ENCODE assay signal across 30 cellular contexts in genomic region chr9:132560604-132561304, GRCh38. TPM values are rescaled to one million over a fixed set of nuclear protein-coding genes. Genes with fewer than 3 reads are reported as not detected.
DNase-seq lines count a peak whose midpoint lies in the region; ATAC-seq and TF ChIP-seq lines count a peak whose summit lies in the region.
"Had no signal": no experiment of that assay in that cellular context is flagged by ENCODE, and none has a peak within 500 bp of the region (broad histone marks: within the 10 kb centered on the region; RNA-seq: fewer than 3 reads in every experiment).

No MANE protein-coding gene starts in this region.

- no peak overlapping the region for H3K9ac ChIP-seq in SK-N-SH
- H3K9ac ChIP-seq: BLaER1 had no signal

- POLR2A ChIA-PET in SK-N-SH (lab: Yijun Ruan, JAX): interaction anchor here (1.5 kb wide), 1 partner anchor 10 kb away, joined by 3 read pairs; no protein-coding TSS in a partner anchor
- POLR2A ChIA-PET in activated CD4-positive, alpha-beta T cell treated with anti-CD3 and anti-CD28 coated beads for 36 hours (lab: Charles Lee): no interaction called here
- POLR2A ChIA-PET in activated CD8-positive, alpha-beta T cell treated with anti-CD3 and anti-CD28 coated beads, Interleukin-2, amount 10 ng/mL, durations not matched to agents 7 days and 5 days (lab: Charles Lee): no interaction called here

- TF ChIP-seq CTCF in SK-N-SH (IDR thresholded peaks at IDR 0.05) (no peak), WERI-Rb-1 (IDR thresholded peaks at IDR 0.05; ENCODE audit: low read depth, low read length) (no peak)

- 54% methylated on average over 13 of the region's 14 CpGs for WGBS in SK-N-SH (ENCODE audit: low lambda C conversion rate)
- WGBS in right cardiac atrium: 30% methylated on average over 14 of the region's 14 CpGs

- CTCF ChIA-PET in SK-N-SH (lab: Yijun Ruan, JAX): interaction anchor here (0.7 to 3.4 kb wide), 9 partner anchors 14 to 580 kb away, joined by 3 to 25 read pairs (median 6); no protein-coding TSS in a partner anchor
- CTCF ChIA-PET in activated CD4-positive, alpha-beta T cell treated with anti-CD3 and anti-CD28 coated beads for 36 hours (lab: Charles Lee): interaction anchor here (0.6 to 0.7 kb wide), 2 partner anchors 14 to 128 kb away, joined by 3 to 5 read pairs; no protein-coding TSS in a partner anchor
- CTCF ChIA-PET in activated CD8-positive, alpha-beta T cell treated with anti-CD3 and anti-CD28 coated beads, Interleukin-2, amount 10 ng/mL, durations not matched to agents 7 days and 5 days (lab: Charles Lee): no interaction called here

- peak overlapping the region in 1 of 2 experiments; percentile 34; a peak in 2 of 4 replicates for H3K27ac ChIP-seq in SK-N-SH (ENCODE audit: low read depth in 2 of 2, low read length in 1 of 2)
- H3K27ac ChIP-seq in WERI-Rb-1: peak overlapping the region; percentile 79
- no peak overlapping the region for H3K27ac ChIP-seq in right cardiac atrium (ENCODE audit: low read length)
- H3K27ac ChIP-seq: ascending aorta, BLaER1, foreskin keratinocyte, sigmoid colon had no signal

- ATAC-seq in SK-N-SH treated with all-trans-retinoic acid at 6 μM for 48 hours (no peak), right cardiac atrium (peak; percentile 38 to 66), HG02840 (IDR thresholded peaks at IDR 0.05; ENCODE audit: low FRiP score, unreplicated experiment) (no peak)
- ATAC-seq in stimulated activated naive B cell treated with anti-CD40 and anti-IgM and Interleukin-4, amounts not matched to agents 10 μg/mL and 1 μg/mL and 100 μg/mL, for 72 hours (replicated peaks): no peak
- ATAC-seq in activated CD4-positive, alpha-beta T cell treated with anti-CD3 and anti-CD28 coated beads for 36 hours: no peak
- ATAC-seq in activated CD8-positive, alpha-beta T cell treated with anti-CD3 and anti-CD28 coated beads, Interleukin-2, amount 10 ng/mL, durations not matched to agents 7 days and 5 days: no peak
- ATAC-seq: foreskin keratinocyte, T-cell had no signal

- H3K27ac Mint-ChIP-seq in stimulated activated naive B cell treated with anti-CD40 and anti-IgM and Interleukin-4, amounts not matched to agents 10 μg/mL and 1 μg/mL and 100 μg/mL, for 72 hours: peak overlapping the region; percentile 10
- no peak overlapping the region for H3K27ac Mint-ChIP-seq in activated CD4-positive, alpha-beta T cell treated with anti-CD3 and anti-CD28 coated beads for 36 hours
- no peak overlapping the region for H3K27ac Mint-ChIP-seq in activated CD8-positive, alpha-beta T cell treated with anti-CD3 and anti-CD28 coated beads, Interleukin-2, amount 10 ng/mL, durations not matched to agents 7 days and 5 days
- H3K27ac Mint-ChIP-seq: GM23338, memory B cell, T-cell had no signal

- no peak overlapping the region for H3K4me3 Mint-ChIP-seq in stimulated activated naive B cell treated with anti-CD40 and anti-IgM and Interleukin-4, amounts not matched to agents 10 μg/mL and 1 μg/mL and 100 μg/mL, for 72 hours
- H3K4me3 Mint-ChIP-seq in activated CD4-positive, alpha-beta T cell treated with anti-CD3 and anti-CD28 coated beads for 36 hours: no peak overlapping the region
- no peak overlapping the region for H3K4me3 Mint-ChIP-seq in activated CD8-positive, alpha-beta T cell treated with anti-CD3 and anti-CD28 coated beads, Interleukin-2, amount 10 ng/mL, durations not matched to agents 7 days and 5 days
- H3K4me3 Mint-ChIP-seq: GM23338, memory B cell, T-cell had no signal

- H3F3A ChIP-seq in SK-N-SH (replicated peaks; ENCODE audit: insufficient read depth): no peaks in the 10 kb centered on the region

- no peak for TF ChIP-seq RAD21 in SK-N-SH (IDR thresholded peaks at IDR 0.05; ENCODE audit: low read length)

- H3K27me3 Mint-ChIP-seq in stimulated activated naive B cell treated with anti-CD40 and anti-IgM and Interleukin-4, amounts not matched to agents 10 μg/mL and 1 μg/mL and 100 μg/mL, for 72 hours: peaks cover 11 to 38% of the 10 kb centered on the region in 2 donors
- peaks cover 23% of the 10 kb centered on the region for H3K27me3 Mint-ChIP-seq in activated CD4-positive, alpha-beta T cell treated with anti-CD3 and anti-CD28 coated beads for 36 hours
- peaks cover 36% of the 10 kb centered on the region for H3K27me3 Mint-ChIP-seq in activated CD8-positive, alpha-beta T cell treated with anti-CD3 and anti-CD28 coated beads, Interleukin-2, amount 10 ng/mL, durations not matched to agents 7 days and 5 days (ENCODE audit: low read depth)

- H3K4me1 ChIP-seq in SK-N-SH (ENCODE audit: control insufficient read depth in 1 of 2, insufficient read depth in 2 of 2, low read depth in 1 of 2, low read length in 1 of 2) (peaks cover 0 to 16% of the 10 kb centered on the region in 2 experiments; a peak in 1 of 4 replicates), right cardiac atrium (ENCODE audit: control insufficient read depth, insufficient read depth, low read length) (no peaks in the 10 kb centered on the region)
- H3K4me1 ChIP-seq: ascending aorta, Caco-2, foreskin keratinocyte, sigmoid colon had no signal

- H3K4me3 ChIP-seq in SK-N-SH (ENCODE audit: low read depth in 2 of 2, low read length in 1 of 2) (no peak overlapping the region), WERI-Rb-1 (ENCODE audit: low read depth, low read length) (peak overlapping the region; percentile 27), right cardiac atrium (ENCODE audit: low read length) (no peak overlapping the region)
- H3K4me3 ChIP-seq: ascending aorta, BLaER1, GM23338, sigmoid colon had no signal

- no peak overlapping the region for H3K4me2 ChIP-seq in SK-N-SH
- H3K4me2 ChIP-seq: BLaER1, GM23338 had no signal

- no peak overlapping the region for H2AFZ ChIP-seq in SK-N-SH (ENCODE audit: low read depth)
- H2AFZ ChIP-seq: GM23338 had no signal

- no peaks in the 10 kb centered on the region for H3K9me3 Mint-ChIP-seq in stimulated activated naive B cell treated with anti-CD40 and anti-IgM and Interleukin-4, amounts not matched to agents 10 μg/mL and 1 μg/mL and 100 μg/mL, for 72 hours
- H3K9me3 Mint-ChIP-seq in activated CD4-positive, alpha-beta T cell treated with anti-CD3 and anti-CD28 coated beads for 36 hours (ENCODE audit: low read depth): no peaks in the 10 kb centered on the region
- no peaks in the 10 kb centered on the region for H3K9me3 Mint-ChIP-seq in activated CD8-positive, alpha-beta T cell treated with anti-CD3 and anti-CD28 coated beads, Interleukin-2, amount 10 ng/mL, durations not matched to agents 7 days and 5 days (ENCODE audit: insufficient read depth)
- H3K9me3 Mint-ChIP-seq: memory B cell had no signal

- TF ChIP-seq EP300 in SK-N-SH (IDR thresholded peaks at IDR 0.05; ENCODE audit: borderline replicate concordance in 1 of 2, low read depth in 1 of 2, low read length in 1 of 2): no peak

- H3K36me3 ChIP-seq in SK-N-SH (replicated peaks in 1 of 2; ENCODE audit: control insufficient read depth in 1 of 2, insufficient read depth in 2 of 2, low read length in 1 of 2) (no peaks in the 10 kb centered on the region), WERI-Rb-1 (no peaks in the 10 kb centered on the region)
- H3K36me3 ChIP-seq: ascending aorta, BLaER1, sigmoid colon had no signal

- H3K27me3 ChIP-seq in SK-N-SH (ENCODE audit: insufficient read depth) (no peaks in the 10 kb centered on the region; the same call in 1 of the 2 replicates), WERI-Rb-1 (ENCODE audit: insufficient read depth, low read depth, severe bottlenecking) (no peaks in the 10 kb centered on the region), right cardiac atrium (ENCODE audit: control insufficient read depth, insufficient read depth) (no peaks in the 10 kb centered on the region)
- H3K27me3 ChIP-seq: ascending aorta, BLaER1 had no signal

- no peaks in the 10 kb centered on the region for H3K36me3 Mint-ChIP-seq in stimulated activated naive B cell treated with anti-CD40 and anti-IgM and Interleukin-4, amounts not matched to agents 10 μg/mL and 1 μg/mL and 100 μg/mL, for 72 hours
- no peaks in the 10 kb centered on the region for H3K36me3 Mint-ChIP-seq in activated CD4-positive, alpha-beta T cell treated with anti-CD3 and anti-CD28 coated beads for 36 hours (ENCODE audit: low read depth)
- no peaks in the 10 kb centered on the region for H3K36me3 Mint-ChIP-seq in activated CD8-positive, alpha-beta T cell treated with anti-CD3 and anti-CD28 coated beads, Interleukin-2, amount 10 ng/mL, durations not matched to agents 7 days and 5 days (ENCODE audit: low read depth)

- no peaks in the 10 kb centered on the region for H3K4me1 Mint-ChIP-seq in stimulated activated naive B cell treated with anti-CD40 and anti-IgM and Interleukin-4, amounts not matched to agents 10 μg/mL and 1 μg/mL and 100 μg/mL, for 72 hours
- H3K4me1 Mint-ChIP-seq in activated CD4-positive, alpha-beta T cell treated with anti-CD3 and anti-CD28 coated beads for 36 hours: no peaks in the 10 kb centered on the region
- peaks cover 3% of the 10 kb centered on the region for H3K4me1 Mint-ChIP-seq in activated CD8-positive, alpha-beta T cell treated with anti-CD3 and anti-CD28 coated beads, Interleukin-2, amount 10 ng/mL, durations not matched to agents 7 days and 5 days (ENCODE audit: low read depth)
- H3K4me1 Mint-ChIP-seq: memory B cell, T-cell had no signal

- H3K79me2 ChIP-seq in SK-N-SH (ENCODE audit: insufficient read depth): no peaks in the 10 kb centered on the region

- H4K20me1 ChIP-seq in SK-N-SH (ENCODE audit: insufficient read depth): no peaks in the 10 kb centered on the region
- H4K20me1 ChIP-seq: BLaER1 had no signal

- DNase-seq in SK-N-SH: peak; percentile 47
- DNase-seq in WERI-Rb-1: peak; percentile 90
- no peak for DNase-seq in right cardiac atrium
- no peak for DNase-seq in stimulated activated naive B cell treated with anti-CD40 and anti-IgM and Interleukin-4, amounts not matched to agents 10 μg/mL and 1 μg/mL and 100 μg/mL, for 72 hours
- DNase-seq in activated CD4-positive, alpha-beta T cell treated with anti-CD3 and anti-CD28 coated beads for 36 hours: no peak
- no peak for DNase-seq in activated CD8-positive, alpha-beta T cell treated with anti-CD3 and anti-CD28 coated beads, Interleukin-2, amount 10 ng/mL, durations not matched to agents 7 days and 5 days
- DNase-seq: ACHN; activated CD4-positive, alpha-beta T cell treated with anti-CD3 and anti-CD28 coated beads for 4 hours; activated naive CD4-positive, alpha-beta T cell treated with anti-CD3 and anti-CD28 coated beads, Interleukin-2, amount 50 U/mL, for 16 hours; Caco-2; effector memory CD4-positive, alpha-beta T cell; foreskin keratinocyte; islet precursor cell; KBM-7; NCI-H187 treated with DMSO at 0.1 percent for 48 hours; NCI-H774; SHP77; sigmoid colon; T-cell had no signal

- no peaks in the 10 kb centered on the region for H3K9me2 ChIP-seq in SK-N-SH

- H3K9me3 ChIP-seq in SK-N-SH (no peaks in the 10 kb centered on the region), WERI-Rb-1 (ENCODE audit: severe bottlenecking) (peaks cover 4% of the 10 kb centered on the region), right cardiac atrium (ENCODE audit: control insufficient read depth, low read length) (no peaks in the 10 kb centered on the region)
- H3K9me3 ChIP-seq: ascending aorta, Caco-2, sigmoid colon had no signal

- intact Hi-C loops in right cardiac atrium (cut with DNase I): loop anchor here in 1 of 4 donors (10.0 kb wide), 1 partner anchor 46 kb away; no protein-coding TSS in a partner anchor
- intact Hi-C loops in activated CD4-positive, alpha-beta T cell treated with anti-CD3 and anti-CD28 coated beads for 36 hours (cut with DNase I, micrococcal nuclease): no loop called here

RNA-seq across cellular contexts. Expression of gene BARHL1, which starts 21.7 kb away (rescaled TPM):
- not detected in 2 replicates for polyA plus RNA-seq in SK-N-SH (2012; rRNA removed)
- polyA plus RNA-seq in SK-N-SH (2012; cell fraction: cytosol; rRNA removed): not detected in 2 replicates
- not detected in 2 replicates for polyA plus RNA-seq in SK-N-SH (2012; cell fraction: nucleus; rRNA removed)
- total RNA-seq in right cardiac atrium: not detected
- polyA plus RNA-seq in right cardiac atrium: not detected
- not detected for total RNA-seq in activated CD4-positive, alpha-beta T cell treated with anti-CD3 and anti-CD28 coated beads for 36 hours
- total RNA-seq in activated CD8-positive, alpha-beta T cell treated with anti-CD3 and anti-CD28 coated beads, Interleukin-2, amount 10 ng/mL, durations not matched to agents 7 days and 5 days: not detected
- total RNA-seq: ascending aorta, Caco-2, foreskin keratinocyte, GM23338, HT1080, myocyte, osteocyte, sigmoid colon, T-cell, urinary bladder had no signal
- polyA plus RNA-seq: esophagus, foreskin keratinocyte, GM23338, sigmoid colon, urinary bladder had no signal

Comparison
In these comparisons a context has a peak if more than half of its experiments do, and no peak if none do; other contexts are left out.
1. DNase-seq: peak in SK-N-SH (single experiment) and WERI-Rb-1 (single experiment); none in right cardiac atrium (0 of 3), stimulated activated naive B cell treated with anti-CD40 and anti-IgM and Interleukin-4, amounts not matched to agents 10 μg/mL and 1 μg/mL and 100 μg/mL, for 72 hours (single experiment), activated CD4-positive, alpha-beta T cell treated with anti-CD3 and anti-CD28 coated beads for 36 hours (single experiment) and activated CD8-positive, alpha-beta T cell treated with anti-CD3 and anti-CD28 coated beads, Interleukin-2, amount 10 ng/mL, durations not matched to agents 7 days and 5 days (single experiment).
2. ATAC-seq: peak in right cardiac atrium (2 of 2); none in SK-N-SH treated with all-trans-retinoic acid at 6 μM for 48 hours (single experiment), stimulated activated naive B cell treated with anti-CD40 and anti-IgM and Interleukin-4, amounts not matched to agents 10 μg/mL and 1 μg/mL and 100 μg/mL, for 72 hours (0 of 2), activated CD4-positive, alpha-beta T cell treated with anti-CD3 and anti-CD28 coated beads for 36 hours (single experiment), HG02840 (single experiment) and activated CD8-positive, alpha-beta T cell treated with anti-CD3 and anti-CD28 coated beads, Interleukin-2, amount 10 ng/mL, durations not matched to agents 7 days and 5 days (single experiment).